ENCODE assay signal across 11 cellular contexts in genomic region chr17:8224891-8225812, GRCh38. TPM values are rescaled to one million over a fixed set of nuclear protein-coding genes. Genes with fewer than 3 reads are reported as not detected.
A peak's percentile ranks its signal among the peaks of the same experiment; 100 is the strongest.
DNase-seq lines count a peak whose midpoint lies in the region; ATAC-seq and TF ChIP-seq lines count a peak whose summit lies in the region.
"Had no signal": no experiment of that assay in that cellular context is flagged by ENCODE, and none has a peak within 500 bp of the region (broad histone marks: within the 10 kb centered on the region; RNA-seq: fewer than 3 reads in every experiment).

No MANE protein-coding gene starts in this region.

- intact Hi-C loops in spleen (cut with DNase I; ENCODE audit: low total_unique reads): loop anchor here (10.0 kb wide), 1 partner anchor 70 kb away; the partner anchor contains the start of gene SLC25A35

- H3K4me1 ChIP-seq in endodermal cell (ENCODE audit: control insufficient read depth, insufficient read depth, low read length): no peaks in the 10 kb centered on the region
- H3K4me1 ChIP-seq in spleen: peaks cover 18 to 71% (median 43%) of the 10 kb centered on the region in 6 donors

- POLR2A ChIA-PET in T-cell (lab: Charles Lee): interaction anchor here (0.6 to 1.1 kb wide), 7 partner anchors 10 to 150 kb away, joined by 3 to 7 read pairs (median 3); partner anchors contain the start of genes CTC1 (in 2 of the 2) and PFAS (in 1 of the 2)

- no peaks in the 10 kb centered on the region for H3K27me3 Mint-ChIP-seq in activated CD8-positive, alpha-beta memory T cell treated with anti-CD3 and anti-CD28 coated beads, Interleukin-2, amount 10 ng/mL, durations not matched to agents 7 days and 5 days
- H3K27me3 Mint-ChIP-seq in T-cell (peaks cover 0 to 9% of the 10 kb centered on the region in 2 donors), endodermal cell (ENCODE audit: insufficient read depth) (no peaks in the 10 kb centered on the region)

- no peak for ATAC-seq in activated CD8-positive, alpha-beta memory T cell treated with anti-CD3 and anti-CD28 coated beads, Interleukin-2, amount 10 ng/mL, durations not matched to agents 7 days and 5 days
- no peak for ATAC-seq in T-cell (replicated peaks in 1 of 4)
- no peak for ATAC-seq in GM18502 (IDR thresholded peaks at IDR 0.05; ENCODE audit: poor library complexity, unreplicated experiment)
- ATAC-seq: upper lobe of right lung had no signal

- H3K4me1 Mint-ChIP-seq in activated CD8-positive, alpha-beta memory T cell treated with anti-CD3 and anti-CD28 coated beads, Interleukin-2, amount 10 ng/mL, durations not matched to agents 7 days and 5 days: peaks cover 42% of the 10 kb centered on the region
- H3K4me1 Mint-ChIP-seq in T-cell (peaks cover 55 to 80% (median 69%) of the 10 kb centered on the region in 3 donors), endodermal cell (peaks cover 3% of the 10 kb centered on the region)

- H3K36me3 ChIP-seq in endodermal cell (ENCODE audit: control insufficient read depth, insufficient read depth, low read length) (peaks cover 32% of the 10 kb centered on the region), spleen (peaks cover 0 to 36% (median 29%) of the 10 kb centered on the region in 6 donors), H7 (replicated peaks; ENCODE audit: control insufficient read depth, insufficient read depth, low read length) (peaks cover 24% of the 10 kb centered on the region)

- no peaks in the 10 kb centered on the region for H3K27me3 ChIP-seq in endodermal cell (ENCODE audit: control insufficient read depth, insufficient read depth, low read length, poor library complexity, severe bottlenecking)
- H3K27me3 ChIP-seq in spleen (replicated peaks in 1 of 7): no peaks in the 10 kb centered on the region
- H3K27me3 ChIP-seq in H7 (ENCODE audit: control insufficient read depth, insufficient read depth, low read length): no peaks in the 10 kb centered on the region
- H3K27me3 ChIP-seq: upper lobe of right lung had no signal

- no peak for TF ChIP-seq POLR2A in spleen (IDR thresholded peaks at IDR 0.05)

- no peaks in the 10 kb centered on the region for H3K9me3 Mint-ChIP-seq in activated CD8-positive, alpha-beta memory T cell treated with anti-CD3 and anti-CD28 coated beads, Interleukin-2, amount 10 ng/mL, durations not matched to agents 7 days and 5 days (ENCODE audit: low read depth)
- H3K9me3 Mint-ChIP-seq in T-cell (no peaks in the 10 kb centered on the region), endodermal cell (no peaks in the 10 kb centered on the region)

- H3K9me3 ChIP-seq in endodermal cell (ENCODE audit: control insufficient read depth, low read length): no peaks in the 10 kb centered on the region
- H3K9me3 ChIP-seq in spleen: no peaks in the 10 kb centered on the region
- H3K9me3 ChIP-seq: upper lobe of right lung had no signal

- CTCF ChIA-PET in activated CD8-positive, alpha-beta memory T cell treated with anti-CD3 and anti-CD28 coated beads, Interleukin-2, amount 10 ng/mL, durations not matched to agents 7 days and 5 days (lab: Charles Lee): interaction anchor here (0.6 to 8.6 kb wide), 11 partner anchors 10 to 151 kb away, joined by 3 to 124 read pairs (median 5); partner anchors contain the start of genes AURKB, BORCS6, CTC1 and KRABD2
- CTCF ChIA-PET in T-cell (lab: Charles Lee): interaction anchor here (0.6 to 1.2 kb wide), 6 partner anchors 22 to 132 kb away, joined by 3 read pairs; partner anchors contain the start of genes BORCS6 (in 1 of the 2) and CTC1 (in 1 of the 2)

- DNase-seq in activated CD8-positive, alpha-beta memory T cell treated with anti-CD3 and anti-CD28 coated beads, Interleukin-2, amount 10 ng/mL, durations not matched to agents 7 days and 5 days: no peak
- no peak for DNase-seq in activated CD8-positive, alpha-beta memory T cell treated with anti-CD3 and anti-CD28 coated beads, Interleukin-2, amount 50 U/mL, for 4 hours
- DNase-seq in T-cell (peak in 1 of 34 experiments; percentile 8), endodermal cell (no peak), spleen (no peak), activated gamma-delta T cell treated with Interleukin-2 at 50 U/mL for 16 hours (no peak), H7 (no peak)
- DNase-seq: DMS79, NCI-H1048, upper lobe of right lung had no signal

- H3K27ac ChIP-seq in endodermal cell (ENCODE audit: low read depth, low read length) (no peak overlapping the region), spleen (peak overlapping the region in 6 of 8 donors; percentile 67 to 97 (median 76))

- TF ChIP-seq CTCF in endodermal cell (conservative IDR thresholded peaks at IDR 0.05) (no peak), spleen (IDR thresholded peaks at IDR 0.05 in 8 of 11, conservative IDR thresholded peaks at IDR 0.05 in 3 of 11) (no peak)

- 95% methylated on average over 22 to 25 of the region's 26 CpGs for WGBS in endodermal cell (ENCODE audit: insufficient coverage in 1 of 2, insufficient read length in 1 of 2), 2 experiments
- 89 to 96% (median 92%) methylated on average over 26 of the region's 26 CpGs for WGBS in spleen, 5 donors

- no peak overlapping the region for H3K4me3 ChIP-seq in endodermal cell (ENCODE audit: low read length)
- no peak overlapping the region for H3K4me3 ChIP-seq in spleen
- H3K4me3 ChIP-seq in H7 (ENCODE audit: insufficient read depth, low read depth, low read length): no peak overlapping the region

- H3K27ac Mint-ChIP-seq in activated CD8-positive, alpha-beta memory T cell treated with anti-CD3 and anti-CD28 coated beads, Interleukin-2, amount 10 ng/mL, durations not matched to agents 7 days and 5 days: peak overlapping the region; percentile 70
- H3K27ac Mint-ChIP-seq in T-cell: peak overlapping the region; percentile 95 to 98
- H3K27ac Mint-ChIP-seq in endodermal cell: peak overlapping the region; percentile 35

- H3K4me3 Mint-ChIP-seq in activated CD8-positive, alpha-beta memory T cell treated with anti-CD3 and anti-CD28 coated beads, Interleukin-2, amount 10 ng/mL, durations not matched to agents 7 days and 5 days: no peak overlapping the region
- H3K4me3 Mint-ChIP-seq in T-cell: peak overlapping the region; percentile 39 to 87 (median 69)
- H3K4me3 Mint-ChIP-seq in endodermal cell: peak overlapping the region; percentile 93

- peaks cover 33% of the 10 kb centered on the region for H3K36me3 Mint-ChIP-seq in activated CD8-positive, alpha-beta memory T cell treated with anti-CD3 and anti-CD28 coated beads, Interleukin-2, amount 10 ng/mL, durations not matched to agents 7 days and 5 days
- H3K36me3 Mint-ChIP-seq in T-cell (peaks cover 36% of the 10 kb centered on the region), endodermal cell (ENCODE audit: low read depth) (peaks cover 22% of the 10 kb centered on the region)

- H3K9ac ChIP-seq in endodermal cell (ENCODE audit: extremely low read depth, low read length, poor library complexity, severe bottlenecking): no peak overlapping the region

RNA-seq across cellular contexts. Expression of gene AURKB, which starts 14.8 kb away (rescaled TPM):
- total RNA-seq in activated CD8-positive, alpha-beta memory T cell treated with anti-CD3 and anti-CD28 coated beads, Interleukin-2, amount 10 ng/mL, durations not matched to agents 7 days and 5 days: 100 to 1,000 TPM; 197 to 234 TPM
- 1 to 10 TPM; 1.0 to 2.7 (median 1.7) TPM for total RNA-seq in T-cell
- 100 to 1,000 TPM in 1 of 2 donors, 10 to 100 TPM in 1; 90.5 to 122 TPM for total RNA-seq in endodermal cell
- polyA plus RNA-seq in endodermal cell (2013, experiment 1 of 2): 174 TPM
- 175 TPM for polyA plus RNA-seq in endodermal cell (2013, experiment 2 of 2)
- 10 to 100 TPM in 4 of 7 donors, 1 to 10 TPM in 3; 2.4 to 21.0 (median 10.6) TPM for total RNA-seq in spleen
- 10 to 100 TPM in 2 of 3 donors, 1 to 10 TPM in 1; 6.2 to 30.9 (median 10.5) TPM for polyA plus RNA-seq in spleen
- 209 and 254 TPM in 2 replicates for total RNA-seq in H7 (2014; rRNA removed; shearing (Covaris generic))

RNA-seq across cellular contexts. Expression of gene CTC1, which starts 22.7 kb away (rescaled TPM):
- 10 to 100 TPM; 76.7 to 82.0 TPM for total RNA-seq in activated CD8-positive, alpha-beta memory T cell treated with anti-CD3 and anti-CD28 coated beads, Interleukin-2, amount 10 ng/mL, durations not matched to agents 7 days and 5 days
- 100 to 1,000 TPM; 230 to 309 (median 269) TPM for total RNA-seq in T-cell
- 10 to 100 TPM; 46.4 to 63.1 TPM for total RNA-seq in endodermal cell
- 30.2 TPM for polyA plus RNA-seq in endodermal cell (2013, experiment 1 of 2)
- polyA plus RNA-seq in endodermal cell (2013, experiment 2 of 2): 25.2 TPM
- 100 to 1,000 TPM in 3 of 7 donors, 10 to 100 TPM in 4; 53.9 to 131 (median 91.3) TPM for total RNA-seq in spleen
- polyA plus RNA-seq in spleen: 10 to 100 TPM; 16.6 to 47.4 (median 22.6) TPM
- 14.1 and 14.3 TPM in 2 replicates for total RNA-seq in H7 (2014; rRNA removed; shearing (Covaris generic))

RNA-seq across cellular contexts. Expression of gene PFAS, which starts 23.9 kb away (rescaled TPM):
- total RNA-seq in activated CD8-positive, alpha-beta memory T cell treated with anti-CD3 and anti-CD28 coated beads, Interleukin-2, amount 10 ng/mL, durations not matched to agents 7 days and 5 days: 100 to 1,000 TPM in 1 of 2 experiments, 10 to 100 TPM in 1; 75.1 to 113 TPM
- total RNA-seq in T-cell: 10 to 100 TPM; 31.5 to 52.4 (median 37.8) TPM
- total RNA-seq in endodermal cell: 100 to 1,000 TPM; 119 to 158 TPM
- polyA plus RNA-seq in endodermal cell (2013, experiment 1 of 2): 43.3 TPM
- polyA plus RNA-seq in endodermal cell (2013, experiment 2 of 2): 40.2 TPM
- total RNA-seq in spleen: 10 to 100 TPM; 14.0 to 70.3 (median 30.8) TPM
- 10 to 100 TPM; 12.6 to 22.8 (median 14.1) TPM for polyA plus RNA-seq in spleen
- 101 and 122 TPM in 2 replicates for total RNA-seq in H7 (2014; rRNA removed; shearing (Covaris generic))

RNA-seq across cellular contexts. Expression of gene BORCS6, which starts 35.2 kb away (rescaled TPM):
- 10 to 100 TPM; 14.9 to 16.8 TPM for total RNA-seq in activated CD8-positive, alpha-beta memory T cell treated with anti-CD3 and anti-CD28 coated beads, Interleukin-2, amount 10 ng/mL, durations not matched to agents 7 days and 5 days
- total RNA-seq in T-cell (10 to 100 TPM in 3 of 5 donors, 1 to 10 TPM in 2; 6.7 to 21.3 (median 17.2) TPM), endodermal cell (1 to 10 TPM; 4.1 to 5.5 TPM), spleen (10 to 100 TPM in 6 of 7 donors, 1 to 10 TPM in 1; 9.5 to 14.6 (median 12.3) TPM)
- polyA plus RNA-seq in endodermal cell (2013, experiment 1 of 2): 3.5 TPM
- polyA plus RNA-seq in endodermal cell (2013, experiment 2 of 2): 3.2 TPM
- polyA plus RNA-seq in spleen: 10 to 100 TPM in 2 of 3 donors, 1 to 10 TPM in 1; 10.0 to 16.5 (median 12.9) TPM
- 9.9 and 10.7 TPM in 2 replicates for total RNA-seq in H7 (2014; rRNA removed; shearing (Covaris generic))

RNA-seq across cellular contexts. Expression of gene TMEM107, which starts 49.0 kb away (rescaled TPM):
- total RNA-seq in activated CD8-positive, alpha-beta memory T cell treated with anti-CD3 and anti-CD28 coated beads, Interleukin-2, amount 10 ng/mL, durations not matched to agents 7 days and 5 days: 10 to 100 TPM; 29.9 to 61.0 TPM
- total RNA-seq in T-cell: 10 to 100 TPM; 23.4 to 28.9 (median 25.0) TPM
- total RNA-seq in endodermal cell: 10 to 100 TPM; 26.2 to 27.7 TPM
- polyA plus RNA-seq in endodermal cell (2013, experiment 1 of 2): 79.3 TPM
- polyA plus RNA-seq in endodermal cell (2013, experiment 2 of 2): 69.1 TPM
- total RNA-seq in spleen: 10 to 100 TPM; 13.0 to 42.2 (median 22.4) TPM
- 10 to 100 TPM in 2 of 3 donors, 1 to 10 TPM in 1; 8.1 to 14.0 (median 11.9) TPM for polyA plus RNA-seq in spleen
- total RNA-seq in H7 (2014; rRNA removed; shearing (Covaris generic)): 27.7 and 40.7 TPM in 2 replicates

Comparison
In these comparisons a context has a peak if more than half of its experiments do, and no peak if none do; other contexts are left out.
1. H3K27ac Mint-ChIP-seq: peak in every context shown above with its lines; median percentile 96 in T-cell; 70 in activated CD8-positive, alpha-beta memory T cell treated with anti-CD3 and anti-CD28 coated beads, Interleukin-2, amount 10 ng/mL, durations not matched to agents 7 days and 5 days; 35 in endodermal cell.